11 cellular contexts compared by ENCODE assay signal in genomic region chr22:23169032-23169384, GRCh38. TPM values are rescaled to one million over a fixed set of nuclear protein-coding genes. Genes with fewer than 3 reads are reported as not detected.
"Had no signal": no experiment of that assay in that cellular context is flagged by ENCODE, and none has a peak within 500 bp of the region (broad histone marks: within the 10 kb centered on the region; RNA-seq: fewer than 3 reads in every experiment).

No MANE protein-coding gene starts in this region.

- H3K4me1 ChIP-seq: HAP-1 had no signal

- H3K9me3 ChIP-seq: HAP-1 had no signal

- H3K9me3 Mint-ChIP-seq: IgD-negative memory B cell had no signal

- H3K4me3 ChIP-seq: GM23248, HAP-1 had no signal

- H3K27ac ChIP-seq: GM23248, HL-60 had no signal

- ATAC-seq: HCT116, HepG2 had no signal

- H2AFZ ChIP-seq: GM23248 had no signal

- H3K9ac ChIP-seq: GM23248 had no signal

- DNase-seq: GM23248, GOT3, H7, KG1 had no signal

- H3K36me3 ChIP-seq: HAP-1 had no signal

RNA-seq across cellular contexts. Expression of gene RSPH14, which starts 27.2 kb away (rescaled TPM):
- total RNA-seq: GM23248, H4, H7, HT1080 had no signal
- polyA plus RNA-seq: GM23248 had no signal
